8 cellular contexts compared by ENCODE assay signal in the genomic region with DNA sequence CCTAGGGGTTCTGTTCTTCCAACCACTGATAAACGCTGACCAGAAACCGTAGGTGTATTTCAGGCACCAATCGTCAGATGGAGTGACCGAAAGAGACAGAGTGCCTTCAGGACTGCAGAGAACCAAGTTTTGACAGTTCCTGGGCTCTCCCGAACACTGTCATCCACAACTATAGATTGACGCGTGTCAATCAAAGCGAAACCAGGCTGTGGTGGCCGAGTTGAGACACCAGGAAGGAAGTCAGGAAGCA. TPM values are rescaled to one million over a fixed set of nuclear protein-coding genes. Genes with fewer than 3 reads are reported as not detected.
A peak's percentile ranks its signal among the peaks of the same experiment; 100 is the strongest.
DNase-seq lines count a peak whose midpoint lies in the region; ATAC-seq and TF ChIP-seq lines count a peak whose summit lies in the region.

No MANE protein-coding gene starts in this region.

- peaks cover 59% of the 10 kb centered on the region for H3K4me1 Mint-ChIP-seq in activated naive CD8-positive, alpha-beta T cell treated with anti-CD3 and anti-CD28 coated beads for 36 hours

- H3K27me3 Mint-ChIP-seq in activated naive CD8-positive, alpha-beta T cell treated with anti-CD3 and anti-CD28 coated beads for 36 hours, result peaks cover 33% of the 10 kb centered on the region

- ATAC-seq in HG03280 (IDR thresholded peaks at IDR 0.05; ENCODE audit: unreplicated experiment), result peak; percentile 19
- no peak for ATAC-seq in left lung

- peak overlapping the region; percentile 96 for H3K4me3 Mint-ChIP-seq in activated naive CD8-positive, alpha-beta T cell treated with anti-CD3 and anti-CD28 coated beads for 36 hours

- H3K36me3 Mint-ChIP-seq in activated naive CD8-positive, alpha-beta T cell treated with anti-CD3 and anti-CD28 coated beads for 36 hours, result peaks cover 27% of the 10 kb centered on the region

- H3K27ac ChIP-seq in left lung, result peak overlapping the region; percentile 97 to 99
- peak overlapping the region; percentile 96 to 100 (median 98) for H3K27ac ChIP-seq in tibial nerve

- peak overlapping the region; percentile 99 for H3K27ac Mint-ChIP-seq in activated naive CD8-positive, alpha-beta T cell treated with anti-CD3 and anti-CD28 coated beads for 36 hours

- no peak for TF ChIP-seq CTCF in left lung (IDR thresholded peaks at IDR 0.05)
- TF ChIP-seq CTCF in tibial nerve (IDR thresholded peaks at IDR 0.05), result no peak

- WGBS in tibial nerve, 2 donors, result 0 to 1% methylated on average over 9 of the region's 9 CpGs

- H3K9me3 ChIP-seq in left lung (no peaks in the 10 kb centered on the region), tibial nerve (no peaks in the 10 kb centered on the region)

- TF ChIP-seq POLR2A in tibial nerve (IDR thresholded peaks at IDR 0.05), result no peak

- no peak for TF ChIP-seq EP300 in tibial nerve (IDR thresholded peaks at IDR 0.05)

- no peaks in the 10 kb centered on the region for H3K27me3 ChIP-seq in left lung
- no peaks in the 10 kb centered on the region for H3K27me3 ChIP-seq in tibial nerve

- H3K36me3 ChIP-seq in left lung (peaks cover 0 to 2% of the 10 kb centered on the region in 2 donors), tibial nerve (peaks cover 0 to under 1% (median 0%) of the 10 kb centered on the region in 3 donors)

- peak; percentile 58 for DNase-seq in stimulated activated CD8-positive, alpha-beta memory T cell treated with anti-CD3 and anti-CD28 coated beads, Interleukin-12 subunit alpha, Interleukin-12 subunit beta, amount 100 ng/mL, for 1 hour (ENCODE audit: low read depth)
- DNase-seq in stimulated activated CD8-positive, alpha-beta memory T cell treated with anti-CD3 and anti-CD28 coated beads, Interleukin-4, amount 100 ng/mL, for 48 hours, result no peak
- peak; percentile 74 for DNase-seq in activated naive CD8-positive, alpha-beta T cell treated with anti-CD3 and anti-CD28 coated beads for 36 hours
- DNase-seq in left lung, result no peak
- no peak for DNase-seq in tibial nerve (ENCODE audit: low spot score in 2 of 2)
- DNase-seq in activated CD4-positive, alpha-beta T cell treated with anti-CD3 and anti-CD28 coated beads for 4 hours, result no peak
- DNase-seq in AG20443 (ENCODE audit: low spot score), result no peak

- H3K4me3 ChIP-seq in left lung (peak overlapping the region; percentile 59 to 68), tibial nerve (peak overlapping the region; percentile 54 to 77 (median 72))

- H3K4me1 ChIP-seq in left lung, result peaks cover 12 to 33% of the 10 kb centered on the region in 2 donors
- peaks cover 0 to 46% (median 14%) of the 10 kb centered on the region in 4 donors for H3K4me1 ChIP-seq in tibial nerve

- intact Hi-C loops in left lung (cut with DNase I), result loop anchor here in 1 of 2 donors (5.0 kb wide), 1 partner anchor 35 kb away; no protein-coding TSS in a partner anchor

- H3K9me3 Mint-ChIP-seq in activated naive CD8-positive, alpha-beta T cell treated with anti-CD3 and anti-CD28 coated beads for 36 hours, result peaks cover 10% of the 10 kb centered on the region

RNA-seq across cellular contexts. Expression of gene AURKB, which starts 11.9 kb away (rescaled TPM):
- total RNA-seq in activated naive CD8-positive, alpha-beta T cell treated with anti-CD3 and anti-CD28 coated beads for 36 hours, result 100 to 1,000 TPM; 177 to 181 TPM
- total RNA-seq in left lung, result 10 to 100 TPM in 1 of 2 donors, 1 to 10 TPM in 1; 2.7 to 10.2 TPM
- 10 to 100 TPM; 31.2 to 78.1 (median 39.6) TPM for total RNA-seq in tibial nerve

RNA-seq across cellular contexts. Expression of gene CTC1, which starts 25.6 kb away (rescaled TPM):
- 10 to 100 TPM; 45.4 to 45.7 TPM for total RNA-seq in activated naive CD8-positive, alpha-beta T cell treated with anti-CD3 and anti-CD28 coated beads for 36 hours
- 10 to 100 TPM; 49.1 to 53.1 TPM for total RNA-seq in left lung
- 10 to 100 TPM; 22.3 to 30.1 (median 25.3) TPM for total RNA-seq in tibial nerve

RNA-seq across cellular contexts. Expression of gene PFAS, which starts 26.8 kb away (rescaled TPM):
- 100 to 1,000 TPM; 187 to 192 TPM for total RNA-seq in activated naive CD8-positive, alpha-beta T cell treated with anti-CD3 and anti-CD28 coated beads for 36 hours
- total RNA-seq in left lung (10 to 100 TPM; 25.9 to 51.0 TPM), tibial nerve (10 to 100 TPM; 19.2 to 39.9 (median 29.5) TPM)

RNA-seq across cellular contexts. Expression of gene BORCS6, which starts 32.3 kb away (rescaled TPM):
- total RNA-seq in activated naive CD8-positive, alpha-beta T cell treated with anti-CD3 and anti-CD28 coated beads for 36 hours, result 1 to 10 TPM; 5.1 to 5.2 TPM
- total RNA-seq in left lung (10 to 100 TPM in 1 of 2 donors, 1 to 10 TPM in 1; 8.8 to 10.6 TPM), tibial nerve (10 to 100 TPM; 13.8 to 22.4 (median 19.4) TPM)

RNA-seq across cellular contexts. Expression of gene TMEM107, which starts 46.1 kb away (rescaled TPM):
- total RNA-seq in activated naive CD8-positive, alpha-beta T cell treated with anti-CD3 and anti-CD28 coated beads for 36 hours, result 10 to 100 TPM; 26.0 to 26.3 TPM
- total RNA-seq in left lung, result 10 to 100 TPM; 15.0 to 15.9 TPM
- 10 to 100 TPM; 28.2 to 47.1 (median 38.2) TPM for total RNA-seq in tibial nerve

Comparison
In these comparisons a context has a peak if more than half of its experiments do, and no peak if none do; other contexts are left out.
1. DNase-seq: peak in stimulated activated CD8-positive, alpha-beta memory T cell treated with anti-CD3 and anti-CD28 coated beads, Interleukin-12 subunit alpha, Interleukin-12 subunit beta, amount 100 ng/mL, for 1 hour (single experiment) and activated naive CD8-positive, alpha-beta T cell treated with anti-CD3 and anti-CD28 coated beads for 36 hours (single experiment); none in stimulated activated CD8-positive, alpha-beta memory T cell treated with anti-CD3 and anti-CD28 coated beads, Interleukin-4, amount 100 ng/mL, for 48 hours (single experiment), left lung (0 of 2), tibial nerve (0 of 2), activated CD4-positive, alpha-beta T cell treated with anti-CD3 and anti-CD28 coated beads for 4 hours (0 of 2) and AG20443 (single experiment).